Comparison of ENCODE assay signal across 8 cellular contexts in genomic region chr1:205813755-205814058, GRCh38. TPM values are rescaled to one million over a fixed set of nuclear protein-coding genes. Genes with fewer than 3 reads are reported as not detected.
DNase-seq lines count a peak whose midpoint lies in the region; ATAC-seq and TF ChIP-seq lines count a peak whose summit lies in the region.

No MANE protein-coding gene starts in this region.

- peak in 5 of 8 donors; percentile 1 to 14 (median 4) for ATAC-seq in heart right ventricle
- ATAC-seq in left ventricle myocardium superior, result no peak
- no peak for ATAC-seq in right lobe of liver

- H3K36me3 ChIP-seq in heart right ventricle (peaks cover 0 to 21% (median 11%) of the 10 kb centered on the region in 9 donors), right lobe of liver (no peaks in the 10 kb centered on the region), thymus (ENCODE audit: control insufficient read depth, insufficient read depth) (peaks cover 8% of the 10 kb centered on the region)

- H3K27me3 ChIP-seq in heart right ventricle (peaks cover 0 to 8% (median 0%) of the 10 kb centered on the region in 7 donors), right lobe of liver (no peaks in the 10 kb centered on the region), thymus (ENCODE audit: control insufficient read depth, insufficient read depth) (peaks cover 6% of the 10 kb centered on the region)

- TF ChIP-seq CTCF in heart right ventricle (IDR thresholded peaks at IDR 0.05) (no peak), right lobe of liver (IDR thresholded peaks at IDR 0.05) (no peak)

- H3K4me3 ChIP-seq in heart right ventricle (peak overlapping the region; percentile 65 to 93 (median 77)), right lobe of liver (peak overlapping the region; percentile 71 to 91 (median 79)), thymus (ENCODE audit: low read length) (peak overlapping the region; percentile 79)

- H3K9me3 ChIP-seq in heart right ventricle (no peaks in the 10 kb centered on the region), right lobe of liver (no peaks in the 10 kb centered on the region), thymus (ENCODE audit: control insufficient read depth) (no peaks in the 10 kb centered on the region)

- no peak for TF ChIP-seq POLR2A in right lobe of liver (IDR thresholded peaks at IDR 0.05)

- H3K27ac ChIP-seq in heart right ventricle, result peak overlapping the region; percentile 54 to 95 (median 92)
- peak overlapping the region; percentile 62 for H3K27ac ChIP-seq in angular gyrus (ENCODE audit: low read depth, low read length)
- H3K27ac ChIP-seq in right lobe of liver, result peak overlapping the region in 2 of 3 donors; percentile 54 to 79
- H3K27ac ChIP-seq in thymus (ENCODE audit: low read depth), result no peak overlapping the region

- DNase-seq in heart right ventricle (no peak), left ventricle myocardium superior (no peak), right lobe of liver (no peak), HK-2 (ENCODE audit: unreplicated experiment) (no peak), NCI-H2196 treated with DMSO at 0.1 percent for 48 hours (lab: John Stamatoyannopoulos, UW; ENCODE audit: unreplicated experiment) (no peak), SKM-1 (lab: John Stamatoyannopoulos, UW; ENCODE audit: unreplicated experiment) (no peak)

- 2 to 3% methylated on average over 14 of the region's 14 CpGs for WGBS in heart right ventricle, 2 donors
- 9% methylated on average over 12 of the region's 14 CpGs for WGBS in right lobe of liver (ENCODE audit: insufficient coverage, low coverage, low lambda C conversion rate, missing lambda C conversion rate)
- WGBS in thymus, result 8% methylated on average over 14 of the region's 14 CpGs

- H3K4me1 ChIP-seq in heart right ventricle (peaks cover 0 to 67% (median 38%) of the 10 kb centered on the region in 9 donors), right lobe of liver (peaks cover 0 to 5% (median 0%) of the 10 kb centered on the region in 4 donors), thymus (ENCODE audit: control insufficient read depth, insufficient read depth, low read length) (no peaks in the 10 kb centered on the region)

- intact Hi-C loops in heart right ventricle (cut with DNase I), result loop anchor here in 5 of 10 donors (2.0 to 5.0 kb wide), 3 partner anchors 65 to 104 kb away; no protein-coding TSS in a partner anchor
- intact Hi-C loops in left ventricle myocardium superior (cut with micrococcal nuclease), result no loop called here
- intact Hi-C loops in right lobe of liver (cut with DNase I), result no loop called here

RNA-seq across cellular contexts. Expression of gene SLC41A1, which starts 0.7 kb away (rescaled TPM):
- total RNA-seq in heart right ventricle, result 100 to 1,000 TPM; 247 to 566 (median 322) TPM
- polyA plus RNA-seq in heart right ventricle, result 100 to 1,000 TPM in 1 of 2 donors, 10 to 100 TPM in 1; 97.0 to 102 TPM
- 511 TPM for total RNA-seq in left ventricle myocardium superior
- 1 to 10 TPM; 3.4 to 6.4 (median 4.6) TPM for total RNA-seq in right lobe of liver
- polyA plus RNA-seq in thymus, result 7.8 TPM

RNA-seq across cellular contexts. Expression of gene PM20D1, which starts 36.2 kb away (rescaled TPM):
- total RNA-seq in heart right ventricle (1 to 10 TPM in 4 of 10 donors, under 1 TPM in 6; 0.12 to 1.9 (median 0.66) TPM), left ventricle myocardium superior (1.6 TPM), right lobe of liver (under 1 TPM in 4 of 6 experiments, not detected in 2; 0.12 to 0.42 (median 0.15) TPM)
- polyA plus RNA-seq in heart right ventricle (under 1 TPM; 0.30 to 0.73 TPM), thymus (0.41 TPM)

RNA-seq across cellular contexts. Expression of gene RAB29, which starts 38.4 kb away (rescaled TPM):
- 10 to 100 TPM in 9 of 10 donors, 1 to 10 TPM in 1; 9.1 to 23.1 (median 16.3) TPM for total RNA-seq in heart right ventricle
- polyA plus RNA-seq in heart right ventricle, result 10 to 100 TPM in 1 of 2 donors, 1 to 10 TPM in 1; 5.6 to 10.4 TPM
- total RNA-seq in left ventricle myocardium superior, result 14.5 TPM
- total RNA-seq in right lobe of liver, result 10 to 100 TPM; 16.4 to 26.8 (median 21.2) TPM
- polyA plus RNA-seq in thymus, result 18.8 TPM

Comparison
In these comparisons a context has a peak if more than half of its experiments do, and no peak if none do; other contexts are left out.
1. ATAC-seq: peak in heart right ventricle (5 of 8); none in left ventricle myocardium superior (single experiment) and right lobe of liver (0 of 4).
2. RNA of gene SLC41A1, which starts 0.7 kb away (total RNA-seq): 511 TPM in left ventricle myocardium superior (single experiment) and 247 to 566 TPM in heart right ventricle; 3.4 to 6.4 TPM in right lobe of liver; every median in the first group is over 10 times any median in the second.
3. Peak in every context shown above with its lines, with median percentiles within 50 percentile points of each other: H3K4me3 ChIP-seq.